Comparison of ENCODE assay signal across 8 cellular contexts in the genomic region with DNA sequence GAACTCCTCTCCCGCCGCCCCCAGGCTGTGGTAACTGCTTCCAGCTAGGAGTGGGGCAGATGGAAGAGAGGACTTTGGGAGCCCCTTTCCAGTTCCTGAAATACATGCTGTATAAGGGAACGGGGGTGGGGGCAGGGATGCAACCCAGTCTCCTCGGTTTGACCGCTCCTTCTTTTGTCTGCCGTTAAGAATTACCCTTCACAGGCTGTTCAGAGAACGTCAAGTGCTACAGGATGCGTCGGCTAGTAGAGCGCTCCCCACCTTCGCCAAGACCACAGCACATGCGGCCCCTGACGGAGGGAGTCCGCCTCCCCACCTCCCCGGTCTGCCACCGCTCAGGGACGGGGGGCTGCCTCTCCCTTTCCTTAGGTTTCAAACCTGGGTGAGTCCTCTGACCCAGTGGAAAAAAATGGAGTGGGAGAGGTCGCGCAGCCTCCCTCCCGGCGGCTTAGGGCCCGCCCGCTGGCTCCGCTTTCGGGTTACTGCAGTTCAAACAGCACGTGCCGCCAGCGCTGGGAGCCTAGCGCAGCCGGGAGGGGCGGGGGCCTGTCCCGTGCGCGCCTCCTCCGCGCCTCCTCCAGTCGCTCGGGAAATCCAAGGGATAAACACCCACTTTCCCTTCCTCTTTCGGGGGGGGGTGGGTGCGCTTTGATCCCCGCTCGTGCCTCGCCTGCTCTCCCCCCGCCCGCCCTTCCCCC. TPM values are rescaled to one million over a fixed set of nuclear protein-coding genes. Genes with fewer than 3 reads are reported as not detected.
DNase-seq lines count a peak whose midpoint lies in the region; ATAC-seq and TF ChIP-seq lines count a peak whose summit lies in the region.

No MANE protein-coding gene starts in this region.

- H3K36me3 ChIP-seq in esophagus squamous epithelium: no peaks in the 10 kb centered on the region
- no peaks in the 10 kb centered on the region for H3K36me3 ChIP-seq in mucosa of descending colon (ENCODE audit: low read depth)
- H3K36me3 ChIP-seq in upper lobe of left lung: no peaks in the 10 kb centered on the region

- H3K27me3 ChIP-seq in esophagus squamous epithelium: peaks cover 4 to 61% (median 18%) of the 10 kb centered on the region in 4 donors
- H3K27me3 ChIP-seq in upper lobe of left lung: peaks cover 0 to 47% (median 28%) of the 10 kb centered on the region in 4 donors

- TF ChIP-seq CTCF in esophagus squamous epithelium (IDR thresholded peaks at IDR 0.05) (no peak), mucosa of descending colon (IDR thresholded peaks at IDR 0.05) (no peak), upper lobe of left lung (IDR thresholded peaks at IDR 0.05) (no peak)

- WGBS in esophagus squamous epithelium, 2 donors: 46 to 51% methylated on average over 6 to 15 of the region's 45 CpGs
- WGBS in upper lobe of left lung, 2 donors: 11 to 30% methylated on average over 19 to 38 of the region's 45 CpGs

- no peak for TF ChIP-seq EP300 in upper lobe of left lung (IDR thresholded peaks at IDR 0.05)

- H3K4me1 ChIP-seq in esophagus squamous epithelium (peaks cover 49 to 74% (median 60%) of the 10 kb centered on the region in 3 donors), mucosa of descending colon (ENCODE audit: low read depth) (peaks cover 66% of the 10 kb centered on the region), upper lobe of left lung (peaks cover 45 to 62% (median 53%) of the 10 kb centered on the region in 4 donors)

- intact Hi-C loops in esophagus squamous epithelium (cut with DNase I) (loop anchor here (10.0 kb wide), 1 partner anchor 538 kb away; no protein-coding TSS in a partner anchor), mucosa of descending colon (cut with DNase I, micrococcal nuclease) (no loop called here)

- H3K9me3 ChIP-seq in esophagus squamous epithelium (no peaks in the 10 kb centered on the region), mucosa of descending colon (no peaks in the 10 kb centered on the region), upper lobe of left lung (no peaks in the 10 kb centered on the region)

- ATAC-seq in mucosa of descending colon (peak; percentile 59), upper lobe of left lung (ENCODE audit: low FRiP score in 2 of 2) (peak in 1 of 2 donors; percentile 76), GM18909 (IDR thresholded peaks at IDR 0.05; ENCODE audit: poor library complexity, unreplicated experiment) (no peak)

- H3K4me3 ChIP-seq in esophagus squamous epithelium (peak overlapping the region in 3 of 4 donors; percentile 37 to 64 (median 50)), mucosa of descending colon (no peak overlapping the region), upper lobe of left lung (peak overlapping the region in 3 of 4 donors; percentile 22 to 61 (median 45))

- H3K27ac ChIP-seq in esophagus squamous epithelium: peak overlapping the region in 3 of 4 donors; percentile 66 to 76 (median 73)
- peak overlapping the region in 2 of 4 donors; percentile 37 to 66 for H3K27ac ChIP-seq in upper lobe of left lung

- DNase-seq in activated CD8-positive, alpha-beta memory T cell treated with anti-CD3 and anti-CD28 coated beads for 24 hours: peak; percentile 57
- DNase-seq in activated CD8-positive, alpha-beta memory T cell treated with anti-CD3 and anti-CD28 coated beads, Interleukin-2, amount 50 U/mL, for 4 hours: no peak
- DNase-seq in esophagus squamous epithelium (lab: John Stamatoyannopoulos, UW): no peak
- peak; percentile 67 to 82 (median 78) for DNase-seq in mucosa of descending colon
- peak; percentile 51 to 88 for DNase-seq in upper lobe of left lung
- no peak for DNase-seq in NCI-H2171 (lab: John Stamatoyannopoulos, UW)
- no peak for DNase-seq in HK-2 (ENCODE audit: unreplicated experiment)

- TF ChIP-seq POLR2A in esophagus squamous epithelium (IDR thresholded peaks at IDR 0.05): no peak
- no peak for TF ChIP-seq POLR2A in upper lobe of left lung (IDR thresholded peaks at IDR 0.05)

RNA-seq across cellular contexts. Expression of a gene that starts 4.8 kb away (rescaled TPM):
- total RNA-seq in esophagus squamous epithelium: 1 to 10 TPM in 3 of 4 donors, under 1 TPM in 1; 0.62 to 6.7 (median 1.3) TPM
- 1 to 10 TPM in 2 of 3 donors, under 1 TPM in 1; 0.82 to 9.5 (median 2.5) TPM for total RNA-seq in mucosa of descending colon
- total RNA-seq in upper lobe of left lung: 1 to 10 TPM in 4 of 6 donors, under 1 TPM in 1, not detected in 1; 0.89 to 4.8 (median 4.5) TPM

Comparison
In these comparisons a context has a peak if more than half of its experiments do, and no peak if none do; other contexts are left out.
1. DNase-seq: peak in activated CD8-positive, alpha-beta memory T cell treated with anti-CD3 and anti-CD28 coated beads for 24 hours (single experiment), mucosa of descending colon (3 of 3) and upper lobe of left lung (2 of 2); none in activated CD8-positive, alpha-beta memory T cell treated with anti-CD3 and anti-CD28 coated beads, Interleukin-2, amount 50 U/mL, for 4 hours (single experiment), esophagus squamous epithelium (single experiment), NCI-H2171 (single experiment) and HK-2 (single experiment).